8 cellular contexts compared by ENCODE assay signal in the genomic region with DNA sequence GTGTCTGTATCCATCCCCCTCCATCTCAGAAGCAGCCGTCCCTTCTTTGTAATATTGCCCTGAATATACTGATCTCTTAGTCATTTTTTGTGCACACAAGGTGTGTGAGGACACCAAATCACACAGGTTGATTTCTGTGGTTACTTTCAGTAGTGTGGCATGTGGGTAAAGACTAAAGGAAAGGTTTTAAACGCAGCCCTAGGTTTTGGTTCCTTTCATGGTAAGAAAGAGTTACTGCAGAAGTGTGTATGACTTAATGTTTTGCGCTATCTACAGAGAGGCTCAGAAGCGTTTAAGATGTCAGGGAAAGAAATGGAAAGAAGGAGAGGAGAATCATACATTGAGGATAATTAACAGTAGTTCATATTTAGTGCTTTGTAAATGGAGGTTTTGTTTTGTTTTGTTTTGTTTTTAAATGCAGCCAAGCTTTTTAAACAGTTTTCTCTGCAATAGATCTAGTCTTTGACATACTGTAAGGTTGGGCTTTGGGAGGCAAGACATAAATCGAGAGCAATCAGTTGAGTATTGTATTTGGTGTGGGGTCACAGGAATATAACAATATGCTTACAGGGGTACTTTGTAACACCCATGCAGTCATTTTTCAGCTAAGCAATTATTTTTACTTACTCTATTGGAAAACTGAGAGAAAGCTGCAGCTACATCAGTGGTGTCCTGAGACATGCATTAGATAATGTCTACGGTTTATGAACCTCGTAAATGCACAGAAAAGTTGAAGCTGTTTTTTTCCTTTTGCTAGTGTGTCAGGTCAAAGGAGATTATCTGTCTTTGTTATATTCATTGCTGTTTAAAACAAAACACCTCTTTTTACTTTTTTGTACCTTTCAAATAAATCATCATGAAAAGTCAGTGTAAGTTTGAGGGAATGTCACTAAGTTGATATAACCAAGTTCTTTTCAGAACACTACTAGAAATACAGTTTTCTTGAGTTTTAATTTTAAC. TPM values are rescaled to one million over a fixed set of nuclear protein-coding genes. Genes with fewer than 3 reads are reported as not detected.
A peak's percentile ranks its signal among the peaks of the same experiment; 100 is the strongest.
DNase-seq lines count a peak whose midpoint lies in the region; ATAC-seq and TF ChIP-seq lines count a peak whose summit lies in the region.

No MANE protein-coding gene starts in this region.

- peaks cover 31% of the 10 kb centered on the region for H3K27me3 ChIP-seq in CD4-positive, CD25-positive, alpha-beta regulatory T cell (ENCODE audit: control insufficient read depth, insufficient read depth, low read length)
- H3K27me3 ChIP-seq in ascending aorta: no peaks in the 10 kb centered on the region

- POLR2A ChIA-PET in HEK293T (lab: Yijun Ruan, JAX): no interaction called here

- H3K4me1 ChIP-seq in CD4-positive, CD25-positive, alpha-beta regulatory T cell (ENCODE audit: control insufficient read depth, insufficient read depth, low read length, poor library complexity, severe bottlenecking): peaks cover 10% of the 10 kb centered on the region
- H3K4me1 ChIP-seq in ascending aorta: peaks cover 3 to 4% of the 10 kb centered on the region in 2 donors

- peak overlapping the region; percentile 84 to 93 (median 89) for H3K4me3 Mint-ChIP-seq in CD4-positive, CD25-positive, alpha-beta regulatory T cell
- H3K4me3 Mint-ChIP-seq in natural killer cell: peak overlapping the region; percentile 65

- intact Hi-C loops in ascending aorta (cut with DNase I) (no loop called here), natural killer cell (cut with micrococcal nuclease) (no loop called here)

- no peaks in the 10 kb centered on the region for H3K9me3 ChIP-seq in CD4-positive, CD25-positive, alpha-beta regulatory T cell (ENCODE audit: control insufficient read depth in 2 of 2, low read length in 2 of 2)
- H3K9me3 ChIP-seq in ascending aorta: no peaks in the 10 kb centered on the region

- peaks cover 26% of the 10 kb centered on the region for H3K27me3 Mint-ChIP-seq in CD4-positive, CD25-positive, alpha-beta regulatory T cell
- peaks cover 16 to 18% of the 10 kb centered on the region in 2 donors for H3K27me3 Mint-ChIP-seq in natural killer cell (ENCODE audit: low read depth in 2 of 2)

- H3K27ac ChIP-seq in CD4-positive, CD25-positive, alpha-beta regulatory T cell (ENCODE audit: insufficient read depth, low read length, poor library complexity, severe bottlenecking): no peak overlapping the region
- no peak overlapping the region for H3K27ac ChIP-seq in ascending aorta

- CTCF ChIA-PET in HEK293T (lab: Yijun Ruan, JAX): no interaction called here

- peak in 1 of 3 donors; percentile 9 for DNase-seq in CD4-positive, CD25-positive, alpha-beta regulatory T cell
- DNase-seq in HEK293T (ENCODE audit: extremely low spot score) (peak; percentile 8), ascending aorta (ENCODE audit: low spot score in 2 of 2) (no peak), natural killer cell (no peak), cerebellum (ENCODE audit: low spot score) (no peak), NCI-H1092 (lab: John Stamatoyannopoulos, UW) (no peak), SKM-1 (lab: John Stamatoyannopoulos, UW; ENCODE audit: unreplicated experiment) (no peak), putamen (ENCODE audit: low spot score) (no peak)

- H3K36me3 Mint-ChIP-seq in CD4-positive, CD25-positive, alpha-beta regulatory T cell: no peaks in the 10 kb centered on the region
- H3K36me3 Mint-ChIP-seq in natural killer cell: no peaks in the 10 kb centered on the region

- H3K9me3 Mint-ChIP-seq in CD4-positive, CD25-positive, alpha-beta regulatory T cell: no peaks in the 10 kb centered on the region
- H3K9me3 Mint-ChIP-seq in natural killer cell: no peaks in the 10 kb centered on the region

- TF ChIP-seq CTCF in ascending aorta (IDR thresholded peaks at IDR 0.05): no peak
- no peak for TF ChIP-seq CTCF in natural killer cell (IDR thresholded peaks at IDR 0.05)

- no peak for ATAC-seq in CD4-positive, CD25-positive, alpha-beta regulatory T cell (ENCODE audit: low read depth in 2 of 2)
- no peak for ATAC-seq in natural killer cell

- H3K27ac Mint-ChIP-seq in CD4-positive, CD25-positive, alpha-beta regulatory T cell: peak overlapping the region in 1 of 3 donors; percentile 5
- H3K27ac Mint-ChIP-seq in natural killer cell: no peak overlapping the region

- H3K36me3 ChIP-seq in CD4-positive, CD25-positive, alpha-beta regulatory T cell (ENCODE audit: control insufficient read depth, insufficient read depth, low read length): no peaks in the 10 kb centered on the region
- no peaks in the 10 kb centered on the region for H3K36me3 ChIP-seq in ascending aorta

- H3K4me3 ChIP-seq in CD4-positive, CD25-positive, alpha-beta regulatory T cell (ENCODE audit: low read depth, low read length): peak overlapping the region; percentile 26
- H3K4me3 ChIP-seq in ascending aorta: peak overlapping the region; percentile 85 to 93

- peaks cover 9 to 26% (median 10%) of the 10 kb centered on the region in 4 donors for H3K4me1 Mint-ChIP-seq in CD4-positive, CD25-positive, alpha-beta regulatory T cell
- H3K4me1 Mint-ChIP-seq in natural killer cell: peaks cover 9 to 13% of the 10 kb centered on the region in 2 donors

TF ChIP-seq in HEK293T, 16 proteins besides CTCF, POLR2A, EP300 and RAD21:
- TF ChIP-seq TARDBP (IDR thresholded peaks at IDR 0.05) (no peak), SUZ12 (IDR thresholded peaks at IDR 0.05) (no peak), FOXA1 (IDR thresholded peaks at IDR 0.05) (no peak), FOXM1 (IDR thresholded peaks at IDR 0.05; ENCODE audit: borderline replicate concordance) (no peak), SP1 (IDR thresholded peaks at IDR 0.05) (no peak), BHLHE40 (IDR thresholded peaks at IDR 0.05; ENCODE audit: borderline replicate concordance) (no peak), L3MBTL2 (conservative IDR thresholded peaks at IDR 0.05) (no peak), CTBP1 (IDR thresholded peaks at IDR 0.05; ENCODE audit: borderline replicate concordance) (no peak), FOXK2 (IDR thresholded peaks at IDR 0.05) (no peak), ARNT (IDR thresholded peaks at IDR 0.05) (no peak), LEF1 (IDR thresholded peaks at IDR 0.05; ENCODE audit: borderline replicate concordance) (no peak), HDGF (IDR thresholded peaks at IDR 0.05; ENCODE audit: borderline replicate concordance) (no peak)

RNA-seq across cellular contexts. Expression of gene NBEA, which starts 1.9 kb away (rescaled TPM):
- 1.1 TPM for total RNA-seq in CD4-positive, CD25-positive, alpha-beta regulatory T cell
- polyA plus RNA-seq in CD4-positive, CD25-positive, alpha-beta regulatory T cell: under 1 TPM; 0.02 to 0.70 (median 0.25) TPM
- total RNA-seq in ascending aorta (1.6 TPM), natural killer cell (under 1 TPM; 0.27 to 0.66 (median 0.33) TPM), cerebellum (168 TPM)

Comparison
In these comparisons a context has a peak if more than half of its experiments do, and no peak if none do; other contexts are left out.
1. RNA of gene NBEA, which starts 1.9 kb away (total RNA-seq): 168 TPM in cerebellum (single experiment); 1.6 TPM in ascending aorta (single experiment), 1.1 TPM in CD4-positive, CD25-positive, alpha-beta regulatory T cell (single experiment) and 0.27 to 0.66 TPM in natural killer cell; every median in the first group is over 10 times any median in the second.